Comparison of ENCODE assay signal across 8 cellular contexts in genomic region chr4:121900132-121900983, GRCh38. TPM values are rescaled to one million over a fixed set of nuclear protein-coding genes. Genes with fewer than 3 reads are reported as not detected.
DNase-seq lines count a peak whose midpoint lies in the region; ATAC-seq and TF ChIP-seq lines count a peak whose summit lies in the region.

No MANE protein-coding gene starts in this region.

- no TSS peak for BruUV-seq in PC-3 (replicated peaks; lab: Mats Ljungman, UMichigan)

- H2AFZ ChIP-seq in DND-41 (ENCODE audit: low read depth, low read length) (no peak overlapping the region), PC-3 (ENCODE audit: low read length) (no peak overlapping the region)

- H3K4me2 ChIP-seq in DND-41 (ENCODE audit: insufficient read depth, low read length) (no peak overlapping the region), PC-3 (ENCODE audit: low read length) (no peak overlapping the region)

- H3K36me3 Mint-ChIP-seq in activated T-cell treated with anti-CD3 and anti-CD28 coated beads, Interleukin-2, amount 50 U/mL, for 72 hours (ENCODE audit: insufficient read depth in 2 of 2), result no peaks in the 10 kb centered on the region
- H3K36me3 Mint-ChIP-seq in osteocyte (ENCODE audit: unreplicated experiment), result peaks cover 3% of the 10 kb centered on the region

- no peaks in the 10 kb centered on the region for H3K4me1 Mint-ChIP-seq in activated T-cell treated with anti-CD3 and anti-CD28 coated beads, Interleukin-2, amount 50 U/mL, for 72 hours (ENCODE audit: low read depth)
- no peaks in the 10 kb centered on the region for H3K4me1 Mint-ChIP-seq in osteocyte (ENCODE audit: unreplicated experiment)

- intact Hi-C loops in PC-3 (cut with micrococcal nuclease), result loop anchor here (1.0 to 10.0 kb wide), 4 partner anchors 102 to 677 kb away; partner anchors contain the start of gene IL2

- H3K4me3 Mint-ChIP-seq in activated T-cell treated with anti-CD3 and anti-CD28 coated beads, Interleukin-2, amount 50 U/mL, for 72 hours, result no peak overlapping the region
- no peak overlapping the region for H3K4me3 Mint-ChIP-seq in osteocyte (ENCODE audit: unreplicated experiment)

- H3K27me3 ChIP-seq in DND-41 (ENCODE audit: insufficient read depth, low read length, poor library complexity) (peaks cover 15% of the 10 kb centered on the region), PC-3 (ENCODE audit: low read length) (peaks cover 30% of the 10 kb centered on the region)

- CTCF ChIA-PET in PC-3 (lab: Charles Lee), result interaction anchor here (0.5 to 1.1 kb wide), 2 partner anchors 98 to 324 kb away, joined by 3 to 4 read pairs; no protein-coding TSS in a partner anchor

- H3K9ac ChIP-seq in DND-41 (ENCODE audit: low read depth, low read length), result no peak overlapping the region
- H3K9ac ChIP-seq in PC-3 (ENCODE audit: low read length), result no peak overlapping the region

- H3K9me2 ChIP-seq in PC-3 (replicated peaks; ENCODE audit: low read length), result no peaks in the 10 kb centered on the region

- H3K79me2 ChIP-seq in DND-41 (ENCODE audit: insufficient read depth, low read length) (no peaks in the 10 kb centered on the region), PC-3 (ENCODE audit: low read length) (no peaks in the 10 kb centered on the region)

- H3K27me3 Mint-ChIP-seq in activated T-cell treated with anti-CD3 and anti-CD28 coated beads, Interleukin-2, amount 50 U/mL, for 72 hours (ENCODE audit: low read depth), result peaks cover 7% of the 10 kb centered on the region
- H3K27me3 Mint-ChIP-seq in osteocyte (ENCODE audit: unreplicated experiment), result peaks cover 50% of the 10 kb centered on the region

- no peak overlapping the region for H3K27ac Mint-ChIP-seq in activated T-cell treated with anti-CD3 and anti-CD28 coated beads, Interleukin-2, amount 50 U/mL, for 72 hours
- no peak overlapping the region for H3K27ac Mint-ChIP-seq in osteocyte (ENCODE audit: unreplicated experiment)

- no peaks in the 10 kb centered on the region for H3K9me3 Mint-ChIP-seq in activated T-cell treated with anti-CD3 and anti-CD28 coated beads, Interleukin-2, amount 50 U/mL, for 72 hours
- H3K9me3 Mint-ChIP-seq in osteocyte (ENCODE audit: unreplicated experiment), result peaks cover 4% of the 10 kb centered on the region

- peak; percentile 57 for DNase-seq in DND-41
- peak; percentile 66 for DNase-seq in PC-3
- peak; percentile 52 to 58 for DNase-seq in activated T-cell treated with anti-CD3 and anti-CD28 coated beads, Interleukin-2, amount 50 U/mL, for 72 hours
- DNase-seq in fibroblast of villous mesenchyme (ENCODE audit: low read depth), result peak; percentile 70
- no peak for DNase-seq in osteocyte (ENCODE audit: extremely low spot score, unreplicated experiment)
- no peak for DNase-seq in NCI-H187 treated with DMSO at 0.1 percent for 48 hours (lab: John Stamatoyannopoulos, UW)

- H3K9me3 ChIP-seq in DND-41 (ENCODE audit: insufficient read depth, low read length, severe bottlenecking), result no peaks in the 10 kb centered on the region
- no peaks in the 10 kb centered on the region for H3K9me3 ChIP-seq in PC-3 (ENCODE audit: low read length)

- H3K4me3 ChIP-seq in DND-41 (ENCODE audit: low read depth in 1 of 2, low read length in 2 of 2) (no peak overlapping the region), PC-3 (ENCODE audit: low read length) (no peak overlapping the region), fibroblast of villous mesenchyme (ENCODE audit: low read depth, low read length) (no peak overlapping the region)

- H3K36me3 ChIP-seq in DND-41 (ENCODE audit: insufficient read depth, low read length) (no peaks in the 10 kb centered on the region), PC-3 (ENCODE audit: low read depth, low read length) (no peaks in the 10 kb centered on the region)

- POLR2A ChIA-PET in PC-3 (lab: Charles Lee; ENCODE audit: unreplicated experiment), result no interaction called here

- TF ChIP-seq CTCF in DND-41 (IDR thresholded peaks at IDR 0.05; ENCODE audit: borderline replicate concordance, extremely low read depth, low read length, poor library complexity, severe bottlenecking) (peak; percentile 78), PC-3 (conservative IDR thresholded peaks at IDR 0.05; ENCODE audit: low read depth, low read length) (peak; percentile 80), fibroblast of villous mesenchyme (IDR thresholded peaks at IDR 0.05; ENCODE audit: insufficient read depth, low read depth, low read length) (peak; percentile 83), osteocyte (IDR thresholded peaks at IDR 0.05) (peak; percentile 83)

- no peak overlapping the region for H3K27ac ChIP-seq in DND-41 (ENCODE audit: low read length)
- no peak overlapping the region for H3K27ac ChIP-seq in PC-3 (ENCODE audit: low read length)

- H4K20me1 ChIP-seq in DND-41 (ENCODE audit: insufficient read depth, low read length) (0 out of 2 replicates have a peak, but pooled peaks cover 4% of the 10 kb centered on the region), PC-3 (ENCODE audit: low read length) (no peaks in the 10 kb centered on the region)

- ATAC-seq in DND-41 (ENCODE audit: insufficient read depth, low read depth) (peak; percentile 90), GM21367 (IDR thresholded peaks at IDR 0.05; ENCODE audit: unreplicated experiment) (peak; percentile 88), HG03575 (IDR thresholded peaks at IDR 0.05; ENCODE audit: extremely low read depth, insufficient number of reproducible peaks, low FRiP score, unreplicated experiment) (peak; percentile 90), PC-3 (peak; percentile 70)
- peak; percentile 77 to 84 for ATAC-seq in activated T-cell treated with anti-CD3 and anti-CD28 coated beads, Interleukin-2, amount 50 U/mL, for 72 hours (replicated peaks in 1 of 2)

- no peaks in the 10 kb centered on the region for H3F3A ChIP-seq in PC-3 (ENCODE audit: low read length, unreplicated experiment)

- no peaks in the 10 kb centered on the region for H3K4me1 ChIP-seq in DND-41 (ENCODE audit: insufficient read depth, low read length)
- H3K4me1 ChIP-seq in PC-3 (ENCODE audit: insufficient read depth, low read length), result no peaks in the 10 kb centered on the region

RNA-seq across cellular contexts. Expression of gene BBS7, which starts 30.1 kb away (rescaled TPM):
- total RNA-seq in PC-3 (2014; rRNA removed) (5.2 and 10.1 TPM in 2 replicates), fibroblast of villous mesenchyme (23.2 and 29.4 TPM in 2 replicates), osteocyte (18.9 and 19.0 TPM in 2 replicates)
- total RNA-seq in activated T-cell treated with anti-CD3 and anti-CD28 coated beads, Interleukin-2, amount 50 U/mL, for 72 hours, result 10 to 100 TPM; 13.6 to 14.0 TPM

RNA-seq across cellular contexts. Expression of gene TRPC3, which starts 51.5 kb away (rescaled TPM):
- total RNA-seq in PC-3 (2014; rRNA removed), result not detected in 2 replicates
- under 1 TPM; 0.46 to 0.51 TPM for total RNA-seq in activated T-cell treated with anti-CD3 and anti-CD28 coated beads, Interleukin-2, amount 50 U/mL, for 72 hours
- total RNA-seq in fibroblast of villous mesenchyme, result 0.97 and 1.3 TPM in 2 replicates
- 0.24 and 0.67 TPM in 2 replicates for total RNA-seq in osteocyte

Comparison
In these comparisons a context has a peak if more than half of its experiments do, and no peak if none do; other contexts are left out.
1. DNase-seq: peak in DND-41 (single experiment), PC-3 (single experiment), activated T-cell treated with anti-CD3 and anti-CD28 coated beads, Interleukin-2, amount 50 U/mL, for 72 hours (2 of 2) and fibroblast of villous mesenchyme (single experiment); none in osteocyte (single experiment) and NCI-H187 treated with DMSO at 0.1 percent for 48 hours (single experiment).
2. Peak in every context shown above with its lines, with median percentiles within 50 percentile points of each other: ATAC-seq and CTCF ChIP-seq.